Comparison of ENCODE assay signal across 8 cellular contexts in genomic region chr5:65066385-65066784, GRCh38.
DNase-seq lines count a peak whose midpoint lies in the region; ATAC-seq and TF ChIP-seq lines count a peak whose summit lies in the region.
"Had no signal": no experiment of that assay in that cellular context is flagged by ENCODE, and none has a peak within 500 bp of the region (broad histone marks: within the 10 kb centered on the region; RNA-seq: fewer than 3 reads in every experiment).

No MANE protein-coding gene starts in this region.

- no peaks in the 10 kb centered on the region for H3K9me3 Mint-ChIP-seq in stimulated activated memory B cell treated with anti-CD40 and anti-IgM and Interleukin-4, amounts not matched to agents 10 μg/mL and 1 μg/mL and 100 μg/mL, for 72 hours
- no peaks in the 10 kb centered on the region for H3K9me3 Mint-ChIP-seq in endothelial cell (ENCODE audit: unreplicated experiment)

- peak; percentile 9 for DNase-seq in SIG-M5 (lab: John Stamatoyannopoulos, UW)
- no peak for DNase-seq in epidermal melanocyte (ENCODE audit: insufficient read length, low spot score)
- no peak for DNase-seq in endothelial cell (ENCODE audit: low spot score)
- no peak for DNase-seq in activated CD4-positive, alpha-beta T cell treated with anti-CD3 and anti-CD28 coated beads for 4 hours
- DNase-seq: islet precursor cell had no signal

- peaks cover 51% of the 10 kb centered on the region for H3K4me1 Mint-ChIP-seq in stimulated activated memory B cell treated with anti-CD40 and anti-IgM and Interleukin-4, amounts not matched to agents 10 μg/mL and 1 μg/mL and 100 μg/mL, for 72 hours
- H3K4me1 Mint-ChIP-seq in endothelial cell (ENCODE audit: unreplicated experiment), result peaks cover 6% of the 10 kb centered on the region

- ATAC-seq in GM19395 (IDR thresholded peaks at IDR 0.05; ENCODE audit: unreplicated experiment) (peak; percentile 66), HG02970 (IDR thresholded peaks at IDR 0.05; ENCODE audit: low FRiP score, unreplicated experiment) (peak; percentile 43)
- peak; percentile 92 for ATAC-seq in stimulated activated memory B cell treated with anti-CD40 and anti-IgM and Interleukin-4, amounts not matched to agents 10 μg/mL and 1 μg/mL and 100 μg/mL, for 72 hours

- no peak for TF ChIP-seq CTCF in endothelial cell (IDR thresholded peaks at IDR 0.05; ENCODE audit: unreplicated experiment)

- no peak overlapping the region for H3K4me3 Mint-ChIP-seq in stimulated activated memory B cell treated with anti-CD40 and anti-IgM and Interleukin-4, amounts not matched to agents 10 μg/mL and 1 μg/mL and 100 μg/mL, for 72 hours
- H3K4me3 Mint-ChIP-seq in endothelial cell (ENCODE audit: unreplicated experiment), result no peak overlapping the region

- no peaks in the 10 kb centered on the region for H3K36me3 Mint-ChIP-seq in stimulated activated memory B cell treated with anti-CD40 and anti-IgM and Interleukin-4, amounts not matched to agents 10 μg/mL and 1 μg/mL and 100 μg/mL, for 72 hours
- H3K36me3 Mint-ChIP-seq in endothelial cell (ENCODE audit: low read depth, unreplicated experiment), result no peaks in the 10 kb centered on the region

- no peaks in the 10 kb centered on the region for H3K27me3 Mint-ChIP-seq in stimulated activated memory B cell treated with anti-CD40 and anti-IgM and Interleukin-4, amounts not matched to agents 10 μg/mL and 1 μg/mL and 100 μg/mL, for 72 hours
- H3K27me3 Mint-ChIP-seq in endothelial cell (ENCODE audit: unreplicated experiment), result no peaks in the 10 kb centered on the region

- H3K27ac Mint-ChIP-seq in stimulated activated memory B cell treated with anti-CD40 and anti-IgM and Interleukin-4, amounts not matched to agents 10 μg/mL and 1 μg/mL and 100 μg/mL, for 72 hours, result peak overlapping the region; percentile 25
- no peak overlapping the region for H3K27ac Mint-ChIP-seq in endothelial cell (ENCODE audit: unreplicated experiment)
